Comparison of ENCODE assay signal across 21 cellular contexts in genomic region chr9:91160599-91161464, GRCh38.
DNase-seq lines count a peak whose midpoint lies in the region; ATAC-seq and TF ChIP-seq lines count a peak whose summit lies in the region.
"Had no signal": no experiment of that assay in that cellular context is flagged by ENCODE, and none has a peak within 500 bp of the region (broad histone marks: within the 10 kb centered on the region; RNA-seq: fewer than 3 reads in every experiment).

No MANE protein-coding gene starts in this region.

- peaks cover 41% of the 10 kb centered on the region for H3K4me1 ChIP-seq in CD8-positive, alpha-beta T cell (ENCODE audit: insufficient read depth, low read length)

- H3K4me3 Mint-ChIP-seq in activated CD4-positive, alpha-beta T cell treated with anti-CD3 and anti-CD28 coated beads, Interleukin-2, amount 10 ng/mL, durations not matched to agents 24 days and 14 days = peak overlapping the region; percentile 81
- peak overlapping the region; percentile 29 for H3K4me3 Mint-ChIP-seq in CD8-positive, alpha-beta T cell
- peak overlapping the region; percentile 77 for H3K4me3 Mint-ChIP-seq in activated T-helper 1 cell treated with anti-CD3 and anti-CD28 coated beads, Interleukin-12 subunit alpha, Interleukin-12 subunit beta, Interleukin-2, Interleukin-4 antibody, amounts not matched to agents 30 ng/mL and 10 ng/mL and 1 ng/mL, durations not matched to agents 14 hours and 24 hours and 36 hours
- H3K4me3 Mint-ChIP-seq in osteocyte (ENCODE audit: unreplicated experiment) = no peak overlapping the region
- H3K4me3 Mint-ChIP-seq: type B pancreatic cell had no signal

- no peak for TF ChIP-seq CTCF in CD8-positive, alpha-beta T cell (IDR thresholded peaks at IDR 0.05)
- TF ChIP-seq CTCF in osteocyte (IDR thresholded peaks at IDR 0.05) = no peak

- peaks cover 31% of the 10 kb centered on the region for H3K36me3 Mint-ChIP-seq in activated CD4-positive, alpha-beta T cell treated with anti-CD3 and anti-CD28 coated beads, Interleukin-2, amount 10 ng/mL, durations not matched to agents 24 days and 14 days (ENCODE audit: low read depth)
- no peaks in the 10 kb centered on the region for H3K36me3 Mint-ChIP-seq in CD8-positive, alpha-beta T cell
- peaks cover 23% of the 10 kb centered on the region for H3K36me3 Mint-ChIP-seq in activated T-helper 1 cell treated with anti-CD3 and anti-CD28 coated beads, Interleukin-12 subunit alpha, Interleukin-12 subunit beta, Interleukin-2, Interleukin-4 antibody, amounts not matched to agents 30 ng/mL and 10 ng/mL and 1 ng/mL, durations not matched to agents 14 hours and 24 hours and 36 hours (ENCODE audit: low read depth)
- no peaks in the 10 kb centered on the region for H3K36me3 Mint-ChIP-seq in osteocyte (ENCODE audit: unreplicated experiment)
- H3K36me3 Mint-ChIP-seq: type B pancreatic cell had no signal

- peak; percentile 55 for DNase-seq in activated CD4-positive, alpha-beta T cell treated with anti-CD3 and anti-CD28 coated beads, Interleukin-2, amount 10 ng/mL, durations not matched to agents 24 days and 14 days
- no peak for DNase-seq in activated CD4-positive, alpha-beta T cell treated with anti-CD3 and anti-CD28 coated beads for 1 hour
- DNase-seq in CD8-positive, alpha-beta T cell = no peak
- DNase-seq in activated T-helper 1 cell treated with anti-CD3 and anti-CD28 coated beads, Interleukin-12 subunit alpha, Interleukin-12 subunit beta, Interleukin-2, Interleukin-4 antibody, amounts not matched to agents 30 ng/mL and 10 ng/mL and 1 ng/mL, durations not matched to agents 14 hours and 24 hours and 36 hours (ENCODE audit: low spot score) = no peak
- DNase-seq in osteocyte (ENCODE audit: extremely low spot score, unreplicated experiment) (peak; percentile 80), T-helper 9 cell (no peak), NCI-H187 (lab: John Stamatoyannopoulos, UW) (no peak), DMS114 treated with DMSO at 0.1 percent for 48 hours (lab: John Stamatoyannopoulos, UW; ENCODE audit: unreplicated experiment) (no peak)
- DNase-seq: DMS79 treated with DMSO at 0.1 percent for 48 hours; effector CD8-positive, alpha-beta T cell; HCEC 1CT; Karpas-422; lower lobe of right lung; NCI-H1105 treated with DMSO at 0.1 percent for 48 hours; posterior cingulate gyrus; small intestine; stimulated activated CD4-positive, alpha-beta T cell treated with anti-CD3 and anti-CD28 coated beads, Interleukin-4, amount 100 ng/mL, for 4 hours had no signal

- no peak overlapping the region for H3K4me3 ChIP-seq in CD8-positive, alpha-beta T cell (ENCODE audit: low read depth, low read length)

- CTCF ChIA-PET in CD8-positive, alpha-beta T cell (lab: Charles Lee) = no interaction called here

- no peaks in the 10 kb centered on the region for H3K27me3 ChIP-seq in CD8-positive, alpha-beta T cell (ENCODE audit: insufficient read depth, low read length)
- H3K27me3 ChIP-seq: adrenal gland had no signal

- peaks cover 74% of the 10 kb centered on the region for H3K4me1 Mint-ChIP-seq in activated CD4-positive, alpha-beta T cell treated with anti-CD3 and anti-CD28 coated beads, Interleukin-2, amount 10 ng/mL, durations not matched to agents 24 days and 14 days
- H3K4me1 Mint-ChIP-seq in CD8-positive, alpha-beta T cell (ENCODE audit: low read depth) = peaks cover 42% of the 10 kb centered on the region
- H3K4me1 Mint-ChIP-seq in activated T-helper 1 cell treated with anti-CD3 and anti-CD28 coated beads, Interleukin-12 subunit alpha, Interleukin-12 subunit beta, Interleukin-2, Interleukin-4 antibody, amounts not matched to agents 30 ng/mL and 10 ng/mL and 1 ng/mL, durations not matched to agents 14 hours and 24 hours and 36 hours (ENCODE audit: low read depth) = peaks cover 74% of the 10 kb centered on the region
- H3K4me1 Mint-ChIP-seq in osteocyte (ENCODE audit: unreplicated experiment) = peaks cover 45% of the 10 kb centered on the region

- no peaks in the 10 kb centered on the region for H3K9me3 ChIP-seq in CD8-positive, alpha-beta T cell (ENCODE audit: low read length)
- H3K9me3 ChIP-seq: adrenal gland, lower lobe of right lung had no signal

- H3K27me3 Mint-ChIP-seq in activated CD4-positive, alpha-beta T cell treated with anti-CD3 and anti-CD28 coated beads, Interleukin-2, amount 10 ng/mL, durations not matched to agents 24 days and 14 days = no peaks in the 10 kb centered on the region
- H3K27me3 Mint-ChIP-seq in CD8-positive, alpha-beta T cell (ENCODE audit: low read depth) = no peaks in the 10 kb centered on the region
- no peaks in the 10 kb centered on the region for H3K27me3 Mint-ChIP-seq in activated T-helper 1 cell treated with anti-CD3 and anti-CD28 coated beads, Interleukin-12 subunit alpha, Interleukin-12 subunit beta, Interleukin-2, Interleukin-4 antibody, amounts not matched to agents 30 ng/mL and 10 ng/mL and 1 ng/mL, durations not matched to agents 14 hours and 24 hours and 36 hours (ENCODE audit: insufficient read depth)
- H3K27me3 Mint-ChIP-seq in osteocyte (ENCODE audit: unreplicated experiment) = no peaks in the 10 kb centered on the region
- H3K27me3 Mint-ChIP-seq: naive thymus-derived CD4-positive, alpha-beta T cell; type B pancreatic cell had no signal

- H3K36me3 ChIP-seq in CD8-positive, alpha-beta T cell (ENCODE audit: insufficient read depth, low read length) = no peaks in the 10 kb centered on the region
- H3K36me3 ChIP-seq: adrenal gland, lower lobe of right lung had no signal

- POLR2A ChIA-PET in CD8-positive, alpha-beta T cell (lab: Charles Lee) = no interaction called here

- H3K9me3 Mint-ChIP-seq in activated CD4-positive, alpha-beta T cell treated with anti-CD3 and anti-CD28 coated beads, Interleukin-2, amount 10 ng/mL, durations not matched to agents 24 days and 14 days = peaks cover 4% of the 10 kb centered on the region
- no peaks in the 10 kb centered on the region for H3K9me3 Mint-ChIP-seq in CD8-positive, alpha-beta T cell
- no peaks in the 10 kb centered on the region for H3K9me3 Mint-ChIP-seq in activated T-helper 1 cell treated with anti-CD3 and anti-CD28 coated beads, Interleukin-12 subunit alpha, Interleukin-12 subunit beta, Interleukin-2, Interleukin-4 antibody, amounts not matched to agents 30 ng/mL and 10 ng/mL and 1 ng/mL, durations not matched to agents 14 hours and 24 hours and 36 hours
- H3K9me3 Mint-ChIP-seq in osteocyte (ENCODE audit: unreplicated experiment) = no peaks in the 10 kb centered on the region
- H3K9me3 Mint-ChIP-seq: naive thymus-derived CD4-positive, alpha-beta T cell; type B pancreatic cell had no signal

- intact Hi-C loops in activated CD4-positive, alpha-beta T cell treated with anti-CD3 and anti-CD28 coated beads, Interleukin-2, amount 10 ng/mL, durations not matched to agents 24 days and 14 days (cut with micrococcal nuclease) = loop anchor here (5.0 kb wide), 1 partner anchor 91 kb away; no protein-coding TSS in a partner anchor
- intact Hi-C loops in CD8-positive, alpha-beta T cell (cut with DNase I, micrococcal nuclease) = loop anchor here in 1 of 2 experiments (10.0 kb wide), 1 partner anchor 264 kb away; the partner anchor contains the start of gene NFIL3
- intact Hi-C loops in activated T-helper 1 cell treated with anti-CD3 and anti-CD28 coated beads, Interleukin-12 subunit alpha, Interleukin-12 subunit beta, Interleukin-2, Interleukin-4 antibody, amounts not matched to agents 30 ng/mL and 10 ng/mL and 1 ng/mL, durations not matched to agents 14 hours and 24 hours and 36 hours (cut with micrococcal nuclease) = loop anchor here (5.0 kb wide), 1 partner anchor 244 kb away; no protein-coding TSS in a partner anchor

- peak overlapping the region; percentile 98 for H3K27ac Mint-ChIP-seq in activated CD4-positive, alpha-beta T cell treated with anti-CD3 and anti-CD28 coated beads, Interleukin-2, amount 10 ng/mL, durations not matched to agents 24 days and 14 days
- H3K27ac Mint-ChIP-seq in CD8-positive, alpha-beta T cell = no peak overlapping the region
- peak overlapping the region; percentile 98 for H3K27ac Mint-ChIP-seq in activated T-helper 1 cell treated with anti-CD3 and anti-CD28 coated beads, Interleukin-12 subunit alpha, Interleukin-12 subunit beta, Interleukin-2, Interleukin-4 antibody, amounts not matched to agents 30 ng/mL and 10 ng/mL and 1 ng/mL, durations not matched to agents 14 hours and 24 hours and 36 hours
- no peak overlapping the region for H3K27ac Mint-ChIP-seq in osteocyte (ENCODE audit: unreplicated experiment)
- H3K27ac Mint-ChIP-seq: type B pancreatic cell had no signal

- H3K27ac ChIP-seq in CD8-positive, alpha-beta T cell (ENCODE audit: low read depth, low read length) = no peak overlapping the region

- ATAC-seq in CD8-positive, alpha-beta T cell = no peak
- ATAC-seq: naive thymus-derived CD4-positive, alpha-beta T cell; Panc1 had no signal

Comparison
In these comparisons a context has a peak if more than half of its experiments do, and no peak if none do; other contexts are left out.
1. DNase-seq: peak in activated CD4-positive, alpha-beta T cell treated with anti-CD3 and anti-CD28 coated beads, Interleukin-2, amount 10 ng/mL, durations not matched to agents 24 days and 14 days (single experiment) and osteocyte (single experiment); none in activated CD4-positive, alpha-beta T cell treated with anti-CD3 and anti-CD28 coated beads for 1 hour (single experiment), CD8-positive, alpha-beta T cell (0 of 7), activated T-helper 1 cell treated with anti-CD3 and anti-CD28 coated beads, Interleukin-12 subunit alpha, Interleukin-12 subunit beta, Interleukin-2, Interleukin-4 antibody, amounts not matched to agents 30 ng/mL and 10 ng/mL and 1 ng/mL, durations not matched to agents 14 hours and 24 hours and 36 hours (single experiment), T-helper 9 cell (single experiment), NCI-H187 (0 of 2) and DMS114 treated with DMSO at 0.1 percent for 48 hours (single experiment).
2. H3K27ac Mint-ChIP-seq: peak in activated CD4-positive, alpha-beta T cell treated with anti-CD3 and anti-CD28 coated beads, Interleukin-2, amount 10 ng/mL, durations not matched to agents 24 days and 14 days (single experiment) and activated T-helper 1 cell treated with anti-CD3 and anti-CD28 coated beads, Interleukin-12 subunit alpha, Interleukin-12 subunit beta, Interleukin-2, Interleukin-4 antibody, amounts not matched to agents 30 ng/mL and 10 ng/mL and 1 ng/mL, durations not matched to agents 14 hours and 24 hours and 36 hours (single experiment); none in CD8-positive, alpha-beta T cell (single experiment) and osteocyte (single experiment).